In the genomic region with DNA sequence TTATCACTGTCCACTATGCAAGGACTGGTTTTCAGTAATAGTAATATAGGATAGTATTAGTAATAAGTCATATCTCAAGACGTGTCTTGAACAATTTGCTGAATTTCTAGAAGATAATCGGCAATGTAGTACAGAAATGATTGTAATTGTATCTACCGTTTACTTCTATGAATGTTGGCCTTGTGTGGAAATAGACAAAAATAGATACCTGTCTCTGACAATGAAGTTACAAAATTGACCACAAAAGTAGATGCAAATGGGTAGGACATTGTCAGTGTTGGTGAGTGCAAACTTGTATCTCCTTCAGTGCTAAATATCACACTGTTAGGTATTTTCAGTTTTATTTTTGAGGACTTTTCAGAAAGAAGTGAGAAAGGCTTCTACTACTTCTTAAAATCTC, we compare ENCODE assay signal across 16 cellular contexts. TPM values are rescaled to one million over a fixed set of nuclear protein-coding genes. Genes with fewer than 3 reads are reported as not detected.
DNase-seq lines count a peak whose midpoint lies in the region; ATAC-seq and TF ChIP-seq lines count a peak whose summit lies in the region.
"Had no signal": no experiment of that assay in that cellular context is flagged by ENCODE, and none has a peak within 500 bp of the region (broad histone marks: within the 10 kb centered on the region; RNA-seq: fewer than 3 reads in every experiment).

No MANE protein-coding gene starts in this region.

- peaks cover 8% of the 10 kb centered on the region for H3K27me3 Mint-ChIP-seq in activated CD8-positive, alpha-beta T cell treated with anti-CD3 and anti-CD28 coated beads, Interleukin-2, amount 10 ng/mL, durations not matched to agents 7 days and 5 days (ENCODE audit: low read depth)
- H3K27me3 Mint-ChIP-seq: stimulated activated naive CD8-positive, alpha-beta T cell treated with anti-CD3 and anti-CD28 coated beads, Interleukin-15, amount 100 ng/mL, for 72 hours had no signal

- TF ChIP-seq CTCF in GM12865 (IDR thresholded peaks at IDR 0.05; ENCODE audit: insufficient read depth, low read depth, low read length, missing control alignments), result no peak

- no peak overlapping the region for H3K4me3 Mint-ChIP-seq in activated CD8-positive, alpha-beta T cell treated with anti-CD3 and anti-CD28 coated beads, Interleukin-2, amount 10 ng/mL, durations not matched to agents 7 days and 5 days
- H3K4me3 Mint-ChIP-seq in stimulated activated effector memory CD8-positive, alpha-beta T cell treated with anti-CD3 and anti-CD28 coated beads, Interleukin-12 subunit alpha, Interleukin-12 subunit beta, amount 100 ng/mL, for 72 hours, result no peak overlapping the region
- H3K4me3 Mint-ChIP-seq: stimulated activated naive CD8-positive, alpha-beta T cell treated with anti-CD3 and anti-CD28 coated beads, Interleukin-15, amount 100 ng/mL, for 72 hours had no signal

- ATAC-seq in GM19351 (IDR thresholded peaks at IDR 0.05; ENCODE audit: unreplicated experiment) (peak; percentile 91), HG02610 (IDR thresholded peaks at IDR 0.05; ENCODE audit: unreplicated experiment) (peak; percentile 89), HG03175 (IDR thresholded peaks at IDR 0.05; ENCODE audit: unreplicated experiment) (peak; percentile 83)
- ATAC-seq in activated CD8-positive, alpha-beta T cell treated with anti-CD3 and anti-CD28 coated beads, Interleukin-2, amount 10 ng/mL, durations not matched to agents 7 days and 5 days, result no peak
- ATAC-seq in stimulated activated effector memory CD8-positive, alpha-beta T cell treated with anti-CD3 and anti-CD28 coated beads, Interleukin-12 subunit alpha, Interleukin-12 subunit beta, amount 100 ng/mL, for 72 hours, result no peak
- ATAC-seq: heart right ventricle; left ventricle myocardium superior; stimulated activated naive CD8-positive, alpha-beta T cell treated with anti-CD3 and anti-CD28 coated beads, Interleukin-15, amount 100 ng/mL, for 72 hours had no signal

- H3K36me3 Mint-ChIP-seq in activated CD8-positive, alpha-beta T cell treated with anti-CD3 and anti-CD28 coated beads, Interleukin-2, amount 10 ng/mL, durations not matched to agents 7 days and 5 days (ENCODE audit: low read depth), result no peaks in the 10 kb centered on the region
- no peaks in the 10 kb centered on the region for H3K36me3 Mint-ChIP-seq in stimulated activated effector memory CD8-positive, alpha-beta T cell treated with anti-CD3 and anti-CD28 coated beads, Interleukin-12 subunit alpha, Interleukin-12 subunit beta, amount 100 ng/mL, for 72 hours

- H3K4me1 Mint-ChIP-seq in activated CD8-positive, alpha-beta T cell treated with anti-CD3 and anti-CD28 coated beads, Interleukin-2, amount 10 ng/mL, durations not matched to agents 7 days and 5 days (ENCODE audit: low read depth), result peaks cover under 1% of the 10 kb centered on the region
- H3K4me1 Mint-ChIP-seq in stimulated activated effector memory CD8-positive, alpha-beta T cell treated with anti-CD3 and anti-CD28 coated beads, Interleukin-12 subunit alpha, Interleukin-12 subunit beta, amount 100 ng/mL, for 72 hours, result no peaks in the 10 kb centered on the region

- DNase-seq in GM12865 (ENCODE audit: low read depth), result peak; percentile 72
- DNase-seq in NCI-H524 (lab: John Stamatoyannopoulos, UW), result no peak
- no peak for DNase-seq in activated CD8-positive, alpha-beta T cell treated with anti-CD3 and anti-CD28 coated beads, Interleukin-2, amount 10 ng/mL, durations not matched to agents 7 days and 5 days
- no peak for DNase-seq in stimulated activated effector memory CD8-positive, alpha-beta T cell treated with anti-CD3 and anti-CD28 coated beads, Interleukin-12 subunit alpha, Interleukin-12 subunit beta, amount 100 ng/mL, for 72 hours (ENCODE audit: low spot score in 2 of 2)
- DNase-seq in stimulated activated CD4-positive, alpha-beta T cell treated with anti-CD3 and anti-CD28 coated beads, Interleukin-15, amount 100 ng/mL, for 24 hours, result no peak
- DNase-seq: heart right ventricle; left ventricle myocardium superior; NCI-H1436; occipital lobe; stimulated activated CD4-positive, alpha-beta T cell treated with anti-CD3 and anti-CD28 coated beads, Interleukin-2, amount 100 ng/mL, for 48 hours; stimulated activated naive CD8-positive, alpha-beta T cell treated with anti-CD3 and anti-CD28 coated beads, Interleukin-15, amount 100 ng/mL, for 72 hours had no signal

- CTCF ChIA-PET in activated CD8-positive, alpha-beta T cell treated with anti-CD3 and anti-CD28 coated beads, Interleukin-2, amount 10 ng/mL, durations not matched to agents 7 days and 5 days (lab: Charles Lee), result interaction anchor here (1.1 to 2.5 kb wide), 3 partner anchors 10 to 153 kb away, joined by 3 to 15 read pairs (median 13); partner anchors contain the start of gene SVIP

- peak overlapping the region; percentile 8; the same call in 1 of the 2 replicates for H3K4me3 ChIP-seq in GM12865 (ENCODE audit: low read depth, low read length)
- H3K4me3 ChIP-seq: breast epithelium, heart right ventricle, SK-N-MC had no signal

- no peaks in the 10 kb centered on the region for H3K9me3 Mint-ChIP-seq in activated CD8-positive, alpha-beta T cell treated with anti-CD3 and anti-CD28 coated beads, Interleukin-2, amount 10 ng/mL, durations not matched to agents 7 days and 5 days (ENCODE audit: insufficient read depth)
- no peaks in the 10 kb centered on the region for H3K9me3 Mint-ChIP-seq in stimulated activated effector memory CD8-positive, alpha-beta T cell treated with anti-CD3 and anti-CD28 coated beads, Interleukin-12 subunit alpha, Interleukin-12 subunit beta, amount 100 ng/mL, for 72 hours
- H3K9me3 Mint-ChIP-seq: stimulated activated naive CD8-positive, alpha-beta T cell treated with anti-CD3 and anti-CD28 coated beads, Interleukin-15, amount 100 ng/mL, for 72 hours had no signal

- H3K27ac Mint-ChIP-seq in activated CD8-positive, alpha-beta T cell treated with anti-CD3 and anti-CD28 coated beads, Interleukin-2, amount 10 ng/mL, durations not matched to agents 7 days and 5 days, result no peak overlapping the region
- no peak overlapping the region for H3K27ac Mint-ChIP-seq in stimulated activated effector memory CD8-positive, alpha-beta T cell treated with anti-CD3 and anti-CD28 coated beads, Interleukin-12 subunit alpha, Interleukin-12 subunit beta, amount 100 ng/mL, for 72 hours
- H3K27ac Mint-ChIP-seq: stimulated activated naive CD8-positive, alpha-beta T cell treated with anti-CD3 and anti-CD28 coated beads, Interleukin-15, amount 100 ng/mL, for 72 hours had no signal

- POLR2A ChIA-PET in activated CD8-positive, alpha-beta T cell treated with anti-CD3 and anti-CD28 coated beads, Interleukin-2, amount 10 ng/mL, durations not matched to agents 7 days and 5 days (lab: Charles Lee), result no interaction called here

RNA-seq across cellular contexts. Expression of gene SVIP, which starts 43.1 kb away (rescaled TPM):
- 10 to 100 TPM; 32.4 to 34.0 TPM for total RNA-seq in activated CD8-positive, alpha-beta T cell treated with anti-CD3 and anti-CD28 coated beads, Interleukin-2, amount 10 ng/mL, durations not matched to agents 7 days and 5 days

Comparison
In these comparisons a context has a peak if more than half of its experiments do, and no peak if none do; other contexts are left out.
1. ATAC-seq: peak in GM19351 (single experiment), HG02610 (single experiment) and HG03175 (single experiment); none in activated CD8-positive, alpha-beta T cell treated with anti-CD3 and anti-CD28 coated beads, Interleukin-2, amount 10 ng/mL, durations not matched to agents 7 days and 5 days (single experiment) and stimulated activated effector memory CD8-positive, alpha-beta T cell treated with anti-CD3 and anti-CD28 coated beads, Interleukin-12 subunit alpha, Interleukin-12 subunit beta, amount 100 ng/mL, for 72 hours (single experiment).